In the genomic region with DNA sequence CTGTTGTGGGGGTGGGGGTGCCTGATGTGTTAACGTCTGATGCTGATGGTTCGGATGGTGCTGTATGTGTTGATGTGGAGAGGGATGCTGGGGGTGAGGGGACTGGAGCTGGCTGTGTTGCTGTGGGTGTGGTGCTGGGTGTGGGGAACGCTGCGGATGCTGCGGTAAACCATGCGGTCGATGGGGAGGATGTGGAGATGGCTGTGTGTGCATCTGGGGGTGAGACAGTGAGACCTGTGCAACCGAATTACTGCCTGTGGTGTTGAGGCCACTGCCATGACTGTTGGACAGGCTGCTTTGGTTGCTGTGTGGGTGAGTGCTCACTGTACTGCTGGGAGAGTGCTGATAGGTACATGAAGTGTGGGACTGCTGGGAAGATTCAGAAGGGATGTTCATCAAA, we compare ENCODE assay signal across 22 cellular contexts. TPM values are rescaled to one million over a fixed set of nuclear protein-coding genes. Genes with fewer than 3 reads are reported as not detected.
A peak's percentile ranks its signal among the peaks of the same experiment; 100 is the strongest.
DNase-seq lines count a peak whose midpoint lies in the region; ATAC-seq and TF ChIP-seq lines count a peak whose summit lies in the region.
"Had no signal": no experiment of that assay in that cellular context is flagged by ENCODE, and none has a peak within 500 bp of the region (broad histone marks: within the 10 kb centered on the region; RNA-seq: fewer than 3 reads in every experiment).

No MANE protein-coding gene starts in this region.

- peak overlapping the region; percentile 13 to 69 for H3K27ac Mint-ChIP-seq in activated naive CD4-positive, alpha-beta T cell treated with anti-CD3 and anti-CD28 coated beads, Interleukin-2, amount 50 U/mL, for 72 hours
- H3K27ac Mint-ChIP-seq in WTC11 (peak overlapping the region; percentile 9; the same call in 1 of the 2 replicates), immature natural killer cell (peak overlapping the region in 3 of 6 donors; percentile 26 to 60 (median 30))
- no peak overlapping the region for H3K27ac Mint-ChIP-seq in activated CD4-positive, alpha-beta T cell treated with anti-CD3 and anti-CD28 coated beads, Interleukin-2, amount 10 ng/mL, durations not matched to agents 7 days and 5 days

- CTCF ChIA-PET in WTC11 (lab: Charles Lee), result interaction anchor here (2.5 kb wide), 1 partner anchor 18 kb away, joined by 9 read pairs; no protein-coding TSS in a partner anchor
- CTCF ChIA-PET in activated CD4-positive, alpha-beta T cell treated with anti-CD3 and anti-CD28 coated beads, Interleukin-2, amount 10 ng/mL, durations not matched to agents 7 days and 5 days (lab: Charles Lee), result interaction anchor here (0.6 kb wide), 1 partner anchor 33 kb away, joined by 3 read pairs; no protein-coding TSS in a partner anchor

- H3K4me3 ChIP-seq in smooth muscle cell, result no peak overlapping the region

- no peak for TF ChIP-seq CTCF in WTC11 (IDR thresholded peaks at IDR 0.05)
- no peak for TF ChIP-seq CTCF in smooth muscle cell (IDR thresholded peaks at IDR 0.05; ENCODE audit: borderline replicate concordance, insufficient read depth, poor library complexity, severe bottlenecking)

- no peak overlapping the region for H3K9ac ChIP-seq in smooth muscle cell (ENCODE audit: low read depth)
- H3K9ac ChIP-seq: KMS-11 had no signal

- peak overlapping the region; percentile 66 for H3K27ac ChIP-seq in smooth muscle cell (ENCODE audit: low read depth)
- H3K27ac ChIP-seq: 22Rv1, C4-2B, KMS-11 had no signal

- POLR2A ChIA-PET in WTC11 (lab: Charles Lee), result no interaction called here
- POLR2A ChIA-PET in activated CD4-positive, alpha-beta T cell treated with anti-CD3 and anti-CD28 coated beads, Interleukin-2, amount 10 ng/mL, durations not matched to agents 7 days and 5 days (lab: Charles Lee), result no interaction called here

- no peaks in the 10 kb centered on the region for H3K4me1 ChIP-seq in smooth muscle cell (ENCODE audit: low read depth)

- H3K9me3 Mint-ChIP-seq in activated naive CD4-positive, alpha-beta T cell treated with anti-CD3 and anti-CD28 coated beads, Interleukin-2, amount 50 U/mL, for 72 hours, result no peaks in the 10 kb centered on the region
- H3K9me3 Mint-ChIP-seq in WTC11 (no peaks in the 10 kb centered on the region), immature natural killer cell (no peaks in the 10 kb centered on the region)
- H3K9me3 Mint-ChIP-seq in activated CD4-positive, alpha-beta T cell treated with anti-CD3 and anti-CD28 coated beads, Interleukin-2, amount 10 ng/mL, durations not matched to agents 7 days and 5 days, result no peaks in the 10 kb centered on the region

- H3K27me3 Mint-ChIP-seq in WTC11 (ENCODE audit: low read depth) (no peaks in the 10 kb centered on the region), immature natural killer cell (ENCODE audit: low read depth in 3 of 3) (peaks cover 0 to 10% (median 0%) of the 10 kb centered on the region in 3 donors)
- no peaks in the 10 kb centered on the region for H3K27me3 Mint-ChIP-seq in activated CD4-positive, alpha-beta T cell treated with anti-CD3 and anti-CD28 coated beads, Interleukin-2, amount 10 ng/mL, durations not matched to agents 7 days and 5 days

- H3K4me3 Mint-ChIP-seq in WTC11 (no peak overlapping the region), immature natural killer cell (peak overlapping the region in 4 of 5 donors; percentile 30 to 57 (median 50))
- H3K4me3 Mint-ChIP-seq in activated CD4-positive, alpha-beta T cell treated with anti-CD3 and anti-CD28 coated beads, Interleukin-2, amount 10 ng/mL, durations not matched to agents 7 days and 5 days, result no peak overlapping the region

- H2AFZ ChIP-seq in smooth muscle cell (ENCODE audit: low read depth), result no peak overlapping the region

- peaks cover 4% of the 10 kb centered on the region for H3K79me2 ChIP-seq in smooth muscle cell (ENCODE audit: low read depth)

- no peaks in the 10 kb centered on the region for H3K4me1 Mint-ChIP-seq in WTC11
- peaks cover 19 to 37% of the 10 kb centered on the region in 2 donors for H3K4me1 Mint-ChIP-seq in immature natural killer cell
- peaks cover 4% of the 10 kb centered on the region for H3K4me1 Mint-ChIP-seq in activated CD4-positive, alpha-beta T cell treated with anti-CD3 and anti-CD28 coated beads, Interleukin-2, amount 10 ng/mL, durations not matched to agents 7 days and 5 days

- H3K36me3 Mint-ChIP-seq in activated naive CD4-positive, alpha-beta T cell treated with anti-CD3 and anti-CD28 coated beads, Interleukin-2, amount 50 U/mL, for 72 hours, result peaks cover 0 to 7% of the 10 kb centered on the region in 2 donors
- H3K36me3 Mint-ChIP-seq in WTC11, result peaks cover 17% of the 10 kb centered on the region
- peaks cover 17 to 59% (median 18%) of the 10 kb centered on the region in 3 donors for H3K36me3 Mint-ChIP-seq in immature natural killer cell
- peaks cover 26% of the 10 kb centered on the region for H3K36me3 Mint-ChIP-seq in activated CD4-positive, alpha-beta T cell treated with anti-CD3 and anti-CD28 coated beads, Interleukin-2, amount 10 ng/mL, durations not matched to agents 7 days and 5 days (ENCODE audit: low read depth)

- H3K36me3 ChIP-seq in smooth muscle cell (ENCODE audit: low read depth), result peaks cover 4% of the 10 kb centered on the region

- 95% methylated on average over 8 of the region's 8 CpGs for WGBS in smooth muscle cell (ENCODE audit: low lambda C conversion rate)

- no peak for ATAC-seq in activated naive CD4-positive, alpha-beta T cell treated with anti-CD3 and anti-CD28 coated beads, Interleukin-2, amount 50 U/mL, for 72 hours
- ATAC-seq in WTC11 (no peak), HG02763 (IDR thresholded peaks at IDR 0.05; ENCODE audit: unreplicated experiment) (no peak)
- ATAC-seq: PC-3 had no signal

- H3K9me3 ChIP-seq in smooth muscle cell (replicated peaks; ENCODE audit: low read depth), result no peaks in the 10 kb centered on the region

- no peaks in the 10 kb centered on the region for H3F3A ChIP-seq in smooth muscle cell (ENCODE audit: low read depth)

- no peak for DNase-seq in activated naive CD4-positive, alpha-beta T cell treated with anti-CD3 and anti-CD28 coated beads, Interleukin-2, amount 50 U/mL, for 72 hours (ENCODE audit: low spot score in 2 of 2)
- no peak for DNase-seq in activated naive CD4-positive, alpha-beta T cell (lab: John Stamatoyannopoulos, UW)
- DNase-seq in WTC11 (ENCODE audit: low spot score) (no peak), immature natural killer cell (no peak), smooth muscle cell (lab: John Stamatoyannopoulos, UW; ENCODE audit: unreplicated experiment) (no peak), NCI-H524 (lab: John Stamatoyannopoulos, UW) (no peak)
- DNase-seq in activated CD4-positive, alpha-beta T cell treated with anti-CD3 and anti-CD28 coated beads, Interleukin-2, amount 10 ng/mL, durations not matched to agents 7 days and 5 days, result no peak
- DNase-seq: AML-193, COR-L47, GOT3, NCI-H1417, NCI-H187, NCI-H2107, NCI-H2227 treated with DMSO at 0.1 percent for 48 hours, NCI-H510A treated with DMSO at 0.1 percent for 48 hours, NCI-H82, PC-3, RPMI8226 had no signal

- H4K20me1 ChIP-seq in smooth muscle cell (ENCODE audit: low read depth), result peaks cover 3% of the 10 kb centered on the region

- no peaks in the 10 kb centered on the region for H3K27me3 ChIP-seq in smooth muscle cell (ENCODE audit: low read depth)

- H3K4me2 ChIP-seq in smooth muscle cell, result no peak overlapping the region
- H3K4me2 ChIP-seq: KMS-11 had no signal

TF ChIP-seq in WTC11, 78 proteins besides CTCF, POLR2A, EP300 and RAD21 (continues in another document):
- TF ChIP-seq ESRRA (CRISPR knock-in tag; IDR thresholded peaks at IDR 0.05; ENCODE audit: borderline replicate concordance) (no peak), ZNF281 (CRISPR knock-in tag; IDR thresholded peaks at IDR 0.05) (no peak), ZNF232 (CRISPR knock-in tag; IDR thresholded peaks at IDR 0.05) (no peak), NR2C2 (CRISPR knock-in tag; IDR thresholded peaks at IDR 0.05) (no peak)

RNA-seq across cellular contexts. Expression of gene GUCA2A, which starts 26.8 kb away (rescaled TPM):
- total RNA-seq in activated naive CD4-positive, alpha-beta T cell treated with anti-CD3 and anti-CD28 coated beads, Interleukin-2, amount 50 U/mL, for 72 hours, result not detected
- total RNA-seq in WTC11 (2021) (not detected in 3 replicates), smooth muscle cell (not detected in 2 replicates)
- polyA plus RNA-seq in immature natural killer cell (not detected), smooth muscle cell (not detected in 2 replicates)
- not detected for total RNA-seq in activated CD4-positive, alpha-beta T cell treated with anti-CD3 and anti-CD28 coated beads, Interleukin-2, amount 10 ng/mL, durations not matched to agents 7 days and 5 days
- total RNA-seq: PC-3 had no signal

RNA-seq across cellular contexts. Expression of gene GUCA2B, which starts 38.1 kb away (rescaled TPM):
- total RNA-seq in activated naive CD4-positive, alpha-beta T cell treated with anti-CD3 and anti-CD28 coated beads, Interleukin-2, amount 50 U/mL, for 72 hours, result not detected
- not detected in 3 replicates for total RNA-seq in WTC11 (2021)
- polyA plus RNA-seq in immature natural killer cell, result not detected
- not detected in 2 replicates for total RNA-seq in smooth muscle cell
- polyA plus RNA-seq in smooth muscle cell, result not detected in 2 replicates
- total RNA-seq in activated CD4-positive, alpha-beta T cell treated with anti-CD3 and anti-CD28 coated beads, Interleukin-2, amount 10 ng/mL, durations not matched to agents 7 days and 5 days, result not detected
- total RNA-seq: PC-3 had no signal

Comparison
In these comparisons a context has a peak if more than half of its experiments do, and no peak if none do; other contexts are left out.
1. H3K4me3 Mint-ChIP-seq: peak in immature natural killer cell (4 of 5); none in WTC11 (single experiment) and activated CD4-positive, alpha-beta T cell treated with anti-CD3 and anti-CD28 coated beads, Interleukin-2, amount 10 ng/mL, durations not matched to agents 7 days and 5 days (single experiment).